Comparison of ENCODE assay signal across 8 cellular contexts in the genomic region with DNA sequence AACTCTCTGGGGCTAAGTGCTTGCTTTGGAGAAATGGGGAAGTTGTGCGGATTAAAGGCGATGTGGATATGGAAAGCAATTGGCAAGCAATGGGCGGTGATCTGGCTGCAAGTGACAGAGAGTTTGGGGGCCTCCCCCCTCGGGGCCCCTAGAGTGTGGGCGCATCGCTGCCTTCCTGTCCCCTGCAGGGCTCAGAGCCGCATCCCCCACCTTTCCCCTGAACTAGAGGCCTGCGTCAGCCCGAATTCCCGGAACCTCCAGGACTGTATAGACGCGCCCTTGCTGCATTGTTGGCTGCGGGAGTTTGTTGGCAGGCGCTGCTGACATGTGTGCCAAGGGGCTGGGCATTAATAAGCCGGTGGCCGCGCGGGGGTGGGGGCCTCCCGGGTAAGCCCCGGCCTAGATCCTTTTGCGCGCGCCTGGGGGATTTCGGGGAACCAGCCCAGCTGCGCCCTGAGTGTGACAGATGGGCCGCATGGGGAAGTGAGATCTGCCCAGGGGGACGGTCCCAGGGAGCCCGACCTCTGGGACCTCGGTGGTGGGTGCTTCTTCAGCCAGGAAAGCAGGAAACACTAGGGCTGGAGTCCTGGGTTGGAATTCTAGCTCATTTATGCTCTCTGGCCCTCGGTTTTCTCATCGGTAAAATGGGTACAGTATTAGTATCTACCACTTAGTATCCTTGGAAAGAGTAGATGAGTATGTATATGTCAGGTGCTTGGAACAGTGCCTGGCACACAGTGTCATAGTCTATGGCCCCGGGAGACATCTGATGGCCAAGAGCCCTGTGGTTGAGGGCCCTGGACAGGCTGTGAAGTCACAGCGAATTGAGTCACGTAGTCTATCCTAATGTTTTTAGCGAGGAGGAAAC. TPM values are rescaled to one million over a fixed set of nuclear protein-coding genes. Genes with fewer than 3 reads are reported as not detected.
DNase-seq lines count a peak whose midpoint lies in the region; ATAC-seq and TF ChIP-seq lines count a peak whose summit lies in the region.

No MANE protein-coding gene starts in this region.

- H3K36me3 ChIP-seq in endocrine pancreas (ENCODE audit: control insufficient read depth, insufficient read depth, low read length): no peaks in the 10 kb centered on the region
- H3K36me3 ChIP-seq in mesodermal cell (ENCODE audit: control insufficient read depth, insufficient read depth, low read length): peaks cover 7% of the 10 kb centered on the region

- DNase-seq in NCI-H774 (lab: John Stamatoyannopoulos, UW) (peak; percentile 20), middle frontal gyrus (ENCODE audit: extremely low spot score, low spot score) (no peak)
- peak; percentile 39 to 57 for DNase-seq in activated CD8-positive, alpha-beta memory T cell treated with anti-CD3 and anti-CD28 coated beads for 4 hours (ENCODE audit: low read depth in 2 of 2)
- peak; percentile 46 to 54 for DNase-seq in stimulated activated CD8-positive, alpha-beta memory T cell treated with anti-CD3 and anti-CD28 coated beads, Interleukin-4, amount 100 ng/mL, for 4 hours (ENCODE audit: low read depth in 2 of 2, low spot score in 1 of 2)

- no peaks in the 10 kb centered on the region for H3K27me3 ChIP-seq in endocrine pancreas (ENCODE audit: control insufficient read depth, insufficient read depth, low read length)

- H3K4me1 ChIP-seq in endocrine pancreas (ENCODE audit: control insufficient read depth, insufficient read depth, low read length) (no peaks in the 10 kb centered on the region), mesodermal cell (ENCODE audit: control insufficient read depth, insufficient read depth, low read length, poor library complexity, severe bottlenecking) (no peaks in the 10 kb centered on the region)

- peak overlapping the region; percentile 6 for H3K4me3 ChIP-seq in endocrine pancreas (ENCODE audit: control insufficient read depth, insufficient read depth, low read length)
- peak overlapping the region; percentile 84 for H3K4me3 ChIP-seq in mesodermal cell (ENCODE audit: extremely low read depth, insufficient read depth, low read length, poor library complexity, severe bottlenecking)

- H3K27ac ChIP-seq in mesodermal cell (ENCODE audit: low read depth, low read length, severe bottlenecking): no peak overlapping the region

- no peaks in the 10 kb centered on the region for H3K9me3 ChIP-seq in endocrine pancreas (ENCODE audit: control insufficient read depth, low read length)
- H3K9me3 ChIP-seq in mesodermal cell (ENCODE audit: control insufficient read depth, low read length): peaks cover 6% of the 10 kb centered on the region

- peak; percentile 51 for TF ChIP-seq POLR2A in GM18505 (IDR thresholded peaks at IDR 0.05; ENCODE audit: borderline replicate concordance, extremely low read depth, insufficient read depth, insufficient read length)

- H3K9ac ChIP-seq in endocrine pancreas (ENCODE audit: control insufficient read depth, insufficient read depth, low read length): peak overlapping the region; percentile 48

- WGBS in mesodermal cell (ENCODE audit: insufficient coverage in 2 of 2), 2 experiments: 18% methylated on average over 31 to 33 of the region's 35 CpGs

- ATAC-seq in GM18505 (IDR thresholded peaks at IDR 0.05; ENCODE audit: unreplicated experiment): peak; percentile 48
- ATAC-seq in HG02981 (IDR thresholded peaks at IDR 0.05; ENCODE audit: unreplicated experiment): peak; percentile 46

RNA-seq across cellular contexts. Expression of a gene that starts 1.0 kb away (rescaled TPM):
- 9.4 TPM for polyA plus RNA-seq in mesodermal cell (2013, experiment 1 of 2)
- polyA plus RNA-seq in mesodermal cell (2013, experiment 2 of 2): 8.9 TPM

RNA-seq across cellular contexts. Expression of a gene that starts 44.8 kb away (rescaled TPM):
- polyA plus RNA-seq in mesodermal cell (2013, experiment 1 of 2): 0.11 TPM
- polyA plus RNA-seq in mesodermal cell (2013, experiment 2 of 2): not detected
